Comparison of ENCODE assay signal across 19 cellular contexts in the genomic region with DNA sequence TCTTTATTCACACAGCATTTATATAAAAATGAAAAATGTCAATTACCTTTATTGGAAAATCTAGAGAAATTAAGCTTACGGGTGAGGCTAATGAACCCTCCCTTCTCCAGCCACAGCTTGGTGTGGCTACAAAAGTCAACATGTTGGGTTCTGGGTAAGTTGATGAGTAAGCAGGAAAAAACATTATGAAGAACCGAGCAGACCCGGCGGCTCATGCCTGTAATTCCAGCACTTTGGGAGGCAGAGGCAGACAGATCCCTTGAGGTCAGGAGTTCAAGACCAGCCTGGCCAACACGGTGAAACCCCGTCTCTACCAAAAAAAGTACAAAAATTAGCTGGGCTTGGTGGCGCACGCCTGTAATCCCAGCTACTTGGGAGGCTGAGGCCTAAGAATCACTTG. TPM values are rescaled to one million over a fixed set of nuclear protein-coding genes. Genes with fewer than 3 reads are reported as not detected.
A peak's percentile ranks its signal among the peaks of the same experiment; 100 is the strongest.
DNase-seq lines count a peak whose midpoint lies in the region; ATAC-seq, FAIRE-seq and TF ChIP-seq lines count a peak whose summit lies in the region.
"Had no signal": no experiment of that assay in that cellular context is flagged by ENCODE, and none has a peak within 500 bp of the region (broad histone marks: within the 10 kb centered on the region; RNA-seq: fewer than 3 reads in every experiment).

No MANE protein-coding gene starts in this region.

- H3K27ac ChIP-seq in SJSA1 (0 out of 2 replicates have a peak overlapping the region, but pooled peaks have one; percentile 43), upper lobe of right lung (no peak overlapping the region), heart left ventricle (no peak overlapping the region)
- H3K27ac ChIP-seq: uterus had no signal

- H3K4me1 ChIP-seq in SJSA1 (replicated peaks) (peaks cover 41% of the 10 kb centered on the region), upper lobe of right lung (peaks cover 7% of the 10 kb centered on the region), heart left ventricle (peaks cover 0 to 21% (median 7%) of the 10 kb centered on the region in 12 donors)

- intact Hi-C loops in activated naive CD4-positive, alpha-beta T cell treated with anti-CD3 and anti-CD28 coated beads for 36 hours (cut with micrococcal nuclease) = no loop called here
- intact Hi-C loops in upper lobe of right lung (cut with DNase I) = no loop called here
- intact Hi-C loops in heart left ventricle (cut with DNase I) = loop anchor here in 1 of 10 donors (10.0 kb wide), 1 partner anchor 53 kb away; no protein-coding TSS in a partner anchor

- CTCF ChIA-PET in activated naive CD4-positive, alpha-beta T cell treated with anti-CD3 and anti-CD28 coated beads for 36 hours (lab: Charles Lee) = interaction anchor here (0.6 to 1.7 kb wide), 2 partner anchors 10 to 1199 kb away, joined by 4 to 5 read pairs; no protein-coding TSS in a partner anchor

- FAIRE-seq in D721Med (lab: Jason Lieb, UNC) = no peak
- FAIRE-seq: kidney had no signal

- H3K4me3 Mint-ChIP-seq in activated naive CD4-positive, alpha-beta T cell treated with anti-CD3 and anti-CD28 coated beads for 36 hours = no peak overlapping the region
- H3K4me3 Mint-ChIP-seq in effector memory CD8-positive, alpha-beta T cell = no peak overlapping the region
- H3K4me3 Mint-ChIP-seq: CD8-positive, alpha-beta memory T cell had no signal

- H3K4me1 Mint-ChIP-seq in activated naive CD4-positive, alpha-beta T cell treated with anti-CD3 and anti-CD28 coated beads for 36 hours (ENCODE audit: low read depth) = peaks cover 53% of the 10 kb centered on the region
- H3K4me1 Mint-ChIP-seq in effector memory CD8-positive, alpha-beta T cell (ENCODE audit: low read depth in 2 of 2) = peaks cover 11 to 28% of the 10 kb centered on the region in 2 donors

- no peak for ATAC-seq in effector memory CD8-positive, alpha-beta T cell (replicated peaks)
- ATAC-seq in upper lobe of right lung (no peak), SK-N-SH treated with all-trans-retinoic acid at 6 μM for 48 hours (no peak), heart left ventricle (no peak)

- H3K27ac Mint-ChIP-seq in activated naive CD4-positive, alpha-beta T cell treated with anti-CD3 and anti-CD28 coated beads for 36 hours = peak overlapping the region; percentile 92
- H3K27ac Mint-ChIP-seq in effector memory CD8-positive, alpha-beta T cell = peak overlapping the region; percentile 17 to 44

- no peaks in the 10 kb centered on the region for H3K27me3 Mint-ChIP-seq in activated naive CD4-positive, alpha-beta T cell treated with anti-CD3 and anti-CD28 coated beads for 36 hours (ENCODE audit: low read depth)
- H3K27me3 Mint-ChIP-seq in effector memory CD8-positive, alpha-beta T cell = no peaks in the 10 kb centered on the region
- H3K27me3 Mint-ChIP-seq: CD8-positive, alpha-beta memory T cell had no signal

- H3K36me3 ChIP-seq in SJSA1 = peaks cover 53% of the 10 kb centered on the region
- peaks cover 47% of the 10 kb centered on the region for H3K36me3 ChIP-seq in upper lobe of right lung
- H3K36me3 ChIP-seq in heart left ventricle = peaks cover 0 to 56% (median 45%) of the 10 kb centered on the region in 9 donors
- H3K36me3 ChIP-seq: uterus had no signal

- H3K27me3 ChIP-seq in SJSA1 (replicated peaks) (no peaks in the 10 kb centered on the region), upper lobe of right lung (no peaks in the 10 kb centered on the region), heart left ventricle (no peaks in the 10 kb centered on the region)
- H3K27me3 ChIP-seq: uterus had no signal

- no peaks in the 10 kb centered on the region for H3K9me3 Mint-ChIP-seq in activated naive CD4-positive, alpha-beta T cell treated with anti-CD3 and anti-CD28 coated beads for 36 hours
- H3K9me3 Mint-ChIP-seq in effector memory CD8-positive, alpha-beta T cell = no peaks in the 10 kb centered on the region
- H3K9me3 Mint-ChIP-seq: CD8-positive, alpha-beta memory T cell had no signal

- H3K9me3 ChIP-seq in SJSA1 (replicated peaks) (no peaks in the 10 kb centered on the region), upper lobe of right lung (no peaks in the 10 kb centered on the region), heart left ventricle (no peaks in the 10 kb centered on the region)
- H3K9me3 ChIP-seq: uterus had no signal

- WGBS in heart left ventricle, 4 donors = 92 to 97% (median 93%) methylated on average over 8 of the region's 8 CpGs

- H3K4me3 ChIP-seq in SJSA1 = no peak overlapping the region
- no peak overlapping the region for H3K4me3 ChIP-seq in upper lobe of right lung
- no peak overlapping the region for H3K4me3 ChIP-seq in heart left ventricle
- H3K4me3 ChIP-seq: uterus had no signal

- H3K36me3 Mint-ChIP-seq in activated naive CD4-positive, alpha-beta T cell treated with anti-CD3 and anti-CD28 coated beads for 36 hours (ENCODE audit: low read depth) = peaks cover 50% of the 10 kb centered on the region
- peaks cover 35% of the 10 kb centered on the region for H3K36me3 Mint-ChIP-seq in effector memory CD8-positive, alpha-beta T cell (ENCODE audit: insufficient read depth)

- DNase-seq in activated naive CD4-positive, alpha-beta T cell treated with anti-CD3 and anti-CD28 coated beads for 36 hours = no peak
- no peak for DNase-seq in activated naive CD4-positive, alpha-beta T cell treated with anti-CD3 and anti-CD28 coated beads, Interleukin-2, amount 50 U/mL, for 16 hours
- no peak for DNase-seq in SJSA1 (ENCODE audit: low read depth in 1 of 2, low spot score in 2 of 2)
- DNase-seq in effector memory CD8-positive, alpha-beta T cell = no peak
- peak; percentile 19 for DNase-seq in upper lobe of right lung
- no peak for DNase-seq in D721Med (ENCODE audit: insufficient read length, low spot score)
- DNase-seq in heart left ventricle = no peak
- DNase-seq: amygdala; CD8-positive, alpha-beta memory T cell; cortex of kidney; head of caudate nucleus; kidney; mesendoderm; NCI-H1092; NCI-H748 treated with DMSO at 0.1 percent for 48 hours; stimulated activated CD4-positive, alpha-beta T cell treated with anti-CD3 and anti-CD28 coated beads, Interleukin-12 subunit alpha, Interleukin-12 subunit beta, amount 100 ng/mL, for 4 hours; T-helper 2 cell; uterus had no signal

- TF ChIP-seq POLR2A in heart left ventricle (IDR thresholded peaks at IDR 0.05) = no peak

- no peak for TF ChIP-seq CTCF in upper lobe of right lung (IDR thresholded peaks at IDR 0.05)
- no peak for TF ChIP-seq CTCF in D721Med (IDR thresholded peaks at IDR 0.05; ENCODE audit: insufficient read depth, missing control alignments)
- TF ChIP-seq CTCF in heart left ventricle (IDR thresholded peaks at IDR 0.05) = no peak

TF ChIP-seq in SK-N-SH treated with all-trans-retinoic acid at 6 μM for 48 hours, 23 proteins besides CTCF, POLR2A, EP300 and RAD21 (continues in another document):
- no peak for TF ChIP-seq ZNF565 (CRISPR knock-in tag; conservative IDR thresholded peaks at IDR 0.05; ENCODE audit: low read depth)
- no peak for TF ChIP-seq CREB5 (CRISPR knock-in tag; IDR thresholded peaks at IDR 0.05; ENCODE audit: low read depth)
- no peak for TF ChIP-seq RARB (CRISPR knock-in tag; IDR thresholded peaks at IDR 0.05)
- no peak for TF ChIP-seq ISL1 (CRISPR knock-in tag; IDR thresholded peaks at IDR 0.05)
- no peak for TF ChIP-seq CSDC2 (CRISPR knock-in tag; IDR thresholded peaks at IDR 0.05)
- TF ChIP-seq TSHZ2 (CRISPR knock-in tag; IDR thresholded peaks at IDR 0.05) = no peak
- no peak for TF ChIP-seq SNAI2 (CRISPR knock-in tag; IDR thresholded peaks at IDR 0.05)
- no peak for TF ChIP-seq TCF4 (CRISPR knock-in tag; IDR thresholded peaks at IDR 0.05; ENCODE audit: borderline replicate concordance)
- TF ChIP-seq TOX (CRISPR knock-in tag; IDR thresholded peaks at IDR 0.05; ENCODE audit: borderline replicate concordance) = no peak

RNA-seq across cellular contexts. Expression of gene NAA25, which starts 10.9 kb away (rescaled TPM):
- total RNA-seq in activated naive CD4-positive, alpha-beta T cell treated with anti-CD3 and anti-CD28 coated beads for 36 hours = 10 to 100 TPM; 52.4 to 55.7 TPM
- 18.7 and 19.3 TPM in 2 replicates for total RNA-seq in SJSA1 (2014; rRNA removed; shearing (Covaris generic))
- 18.8 TPM for total RNA-seq in upper lobe of right lung
- 10 to 100 TPM in 8 of 9 donors, 1 to 10 TPM in 1; 9.1 to 25.9 (median 18.5) TPM for total RNA-seq in heart left ventricle
- polyA plus RNA-seq in heart left ventricle = 1 to 10 TPM; 5.0 to 7.7 TPM

RNA-seq across cellular contexts. Expression of gene TRAFD1, which starts 27.7 kb away (rescaled TPM):
- total RNA-seq in activated naive CD4-positive, alpha-beta T cell treated with anti-CD3 and anti-CD28 coated beads for 36 hours = 10 to 100 TPM; 49.6 to 55.7 TPM
- total RNA-seq in SJSA1 (2014; rRNA removed; shearing (Covaris generic)) = 37.3 and 38.2 TPM in 2 replicates
- 35.3 TPM for total RNA-seq in upper lobe of right lung
- 10 to 100 TPM; 17.0 to 84.7 (median 26.4) TPM for total RNA-seq in heart left ventricle
- polyA plus RNA-seq in heart left ventricle = 10 to 100 TPM in 1 of 2 donors, 1 to 10 TPM in 1; 6.7 to 22.3 TPM
